8 cellular contexts compared by ENCODE assay signal in genomic region chr5:172144291-172144815, GRCh38. TPM values are rescaled to one million over a fixed set of nuclear protein-coding genes. Genes with fewer than 3 reads are reported as not detected.
DNase-seq lines count a peak whose midpoint lies in the region; ATAC-seq and TF ChIP-seq lines count a peak whose summit lies in the region.

No MANE protein-coding gene starts in this region.

- H3K27me3 ChIP-seq in dorsolateral prefrontal cortex (no peaks in the 10 kb centered on the region), osteoblast (ENCODE audit: insufficient read depth, low read length) (no peaks in the 10 kb centered on the region), PC-9 (ENCODE audit: insufficient read depth, low read depth) (no peaks in the 10 kb centered on the region), thyroid gland (no peaks in the 10 kb centered on the region)

- H3K36me3 ChIP-seq in osteoblast (ENCODE audit: insufficient read depth, low read length) = no peaks in the 10 kb centered on the region
- no peaks in the 10 kb centered on the region for H3K36me3 ChIP-seq in PC-9 (ENCODE audit: low read depth)
- no peaks in the 10 kb centered on the region for H3K36me3 ChIP-seq in thyroid gland

- no peaks in the 10 kb centered on the region for H3K9me2 ChIP-seq in PC-9 (ENCODE audit: insufficient read depth)

- CTCF ChIA-PET in PC-9 (lab: Charles Lee) = interaction anchor here (0.5 kb wide), 1 partner anchor 10 kb away, joined by 6 read pairs; no protein-coding TSS in a partner anchor

- POLR2A ChIA-PET in PC-9 (lab: Charles Lee; ENCODE audit: unreplicated experiment) = interaction anchor here (0.6 kb wide), 1 partner anchor 182 kb away, joined by 12 read pairs; no protein-coding TSS in a partner anchor

- H2AFZ ChIP-seq in osteoblast (ENCODE audit: low read length) (no peak overlapping the region), PC-9 (no peak overlapping the region)

- no peaks in the 10 kb centered on the region; the same call in 1 of the 2 replicates for H3F3A ChIP-seq in PC-9 (ENCODE audit: insufficient read depth, low read depth)

- TF ChIP-seq POLR2A in thyroid gland (IDR thresholded peaks at IDR 0.05) = no peak

- WGBS in thyroid gland, 2 donors = 82 to 85% methylated on average over 6 to 10 of the region's 10 CpGs

- H4K20me1 ChIP-seq in osteoblast (ENCODE audit: insufficient read depth, low read length) = peaks cover 40% of the 10 kb centered on the region
- no peaks in the 10 kb centered on the region; the same call in none of the 2 replicates for H4K20me1 ChIP-seq in PC-9 (ENCODE audit: insufficient read depth)

- TF ChIP-seq CTCF in dorsolateral prefrontal cortex (IDR thresholded peaks at IDR 0.05 in 54 of 56, conservative IDR thresholded peaks at IDR 0.05 in 2 of 56; ENCODE audit: low read depth in 1 of 56, partially characterized antibody in 56 of 56) (peak in 1 of 56 donors; percentile 4), osteoblast (IDR thresholded peaks at IDR 0.05; ENCODE audit: extremely low read depth, low read depth, low read length) (no peak), PC-9 (conservative IDR thresholded peaks at IDR 0.05) (no peak), thyroid gland (IDR thresholded peaks at IDR 0.05) (no peak)

- H3K4me2 ChIP-seq in osteoblast (ENCODE audit: insufficient read depth, low read length) (no peak overlapping the region), PC-9 (no peak overlapping the region)

- H3K9me3 ChIP-seq in osteoblast (ENCODE audit: low read depth, low read length) (no peaks in the 10 kb centered on the region), PC-9 (ENCODE audit: insufficient read depth, low read depth) (no peaks in the 10 kb centered on the region), thyroid gland (no peaks in the 10 kb centered on the region)

- peak overlapping the region in 17 of 59 donors; percentile 1 to 35 (median 18) for H3K4me3 ChIP-seq in dorsolateral prefrontal cortex
- no peak overlapping the region for H3K4me3 ChIP-seq in osteoblast (ENCODE audit: insufficient read depth, low read length)
- no peak overlapping the region for H3K4me3 ChIP-seq in PC-9
- H3K4me3 ChIP-seq in thyroid gland (replicated peaks in 1 of 3) = no peak overlapping the region

- intact Hi-C loops in dorsolateral prefrontal cortex (cut with DNase I) = loop anchor here in 1 of 2 donors (5.0 kb wide), 1 partner anchor 43 kb away; the partner anchor contains the start of gene STK10
- intact Hi-C loops in PC-9 (cut with micrococcal nuclease; ENCODE audit: unreplicated experiment) = no loop called here
- intact Hi-C loops in thyroid gland (cut with DNase I) = no loop called here

- peak in 7 of 10 donors; percentile 33 to 71 (median 57) for DNase-seq in dorsolateral prefrontal cortex
- peak; percentile 79 for DNase-seq in osteoblast (ENCODE audit: insufficient read length, low spot score, missing footprints)
- DNase-seq in PC-9 = no peak
- DNase-seq in NAMALWA (ENCODE audit: low spot score) = no peak
- DNase-seq in thyroid gland = no peak
- no peak for DNase-seq in NCI-H2227 (lab: John Stamatoyannopoulos, UW; ENCODE audit: unreplicated experiment)

- BruUV-seq in PC-9 (replicated peaks; lab: Mats Ljungman, UMichigan) = no TSS peak

- H3K27ac ChIP-seq in dorsolateral prefrontal cortex (peak overlapping the region in 48 of 59 donors; percentile 7 to 85 (median 60)), osteoblast (ENCODE audit: low read depth, low read length) (no peak overlapping the region), PC-9 (no peak overlapping the region), thyroid gland (no peak overlapping the region)

- peaks cover 88% of the 10 kb centered on the region for H3K79me2 ChIP-seq in osteoblast (ENCODE audit: insufficient read depth, low read length)
- H3K79me2 ChIP-seq in PC-9 (ENCODE audit: low read depth) = 0 out of 2 replicates have a peak, but pooled peaks cover under 1% of the 10 kb centered on the region

- peaks cover 10% of the 10 kb centered on the region for H3K4me1 ChIP-seq in osteoblast (ENCODE audit: insufficient read depth, low read length)
- H3K4me1 ChIP-seq in PC-9 (replicated peaks; ENCODE audit: insufficient read depth) = no peaks in the 10 kb centered on the region
- H3K4me1 ChIP-seq in thyroid gland = no peaks in the 10 kb centered on the region

- ATAC-seq in GM18873 (IDR thresholded peaks at IDR 0.05; ENCODE audit: low FRiP score, unreplicated experiment) (peak; percentile 68), HG03095 (IDR thresholded peaks at IDR 0.05; ENCODE audit: unreplicated experiment) (peak; percentile 48)

RNA-seq across cellular contexts. Expression of gene STK10, which starts 43.7 kb away (rescaled TPM):
- total RNA-seq in dorsolateral prefrontal cortex (10 to 100 TPM in 111 of 120 experiments, 1 to 10 TPM in 9; 4.5 to 28.7 (median 16.7) TPM), osteoblast (27.1 and 32.7 TPM in 2 replicates), PC-9 (2021) (23.3 and 31.5 TPM in 2 replicates), thyroid gland (10 to 100 TPM in 1 of 4 donors, 1 to 10 TPM in 3; 5.5 to 11.6 (median 8.6) TPM)

RNA-seq across cellular contexts. Expression of gene EFCAB9, which starts 49.6 kb away (rescaled TPM):
- total RNA-seq in dorsolateral prefrontal cortex (not detected), osteoblast (not detected in 2 replicates), PC-9 (2021) (not detected in 2 replicates), thyroid gland (not detected)

Comparison
In these comparisons a context has a peak if more than half of its experiments do, and no peak if none do; other contexts are left out.
1. DNase-seq: peak in dorsolateral prefrontal cortex (7 of 10) and osteoblast (single experiment); none in PC-9 (0 of 2), NAMALWA (single experiment), thyroid gland (0 of 2) and NCI-H2227 (single experiment).
2. H3K27ac ChIP-seq: peak in dorsolateral prefrontal cortex (48 of 59); none in osteoblast (single experiment), PC-9 (single experiment) and thyroid gland (0 of 3).